Comparison of ENCODE assay signal across 8 cellular contexts in the genomic region with DNA sequence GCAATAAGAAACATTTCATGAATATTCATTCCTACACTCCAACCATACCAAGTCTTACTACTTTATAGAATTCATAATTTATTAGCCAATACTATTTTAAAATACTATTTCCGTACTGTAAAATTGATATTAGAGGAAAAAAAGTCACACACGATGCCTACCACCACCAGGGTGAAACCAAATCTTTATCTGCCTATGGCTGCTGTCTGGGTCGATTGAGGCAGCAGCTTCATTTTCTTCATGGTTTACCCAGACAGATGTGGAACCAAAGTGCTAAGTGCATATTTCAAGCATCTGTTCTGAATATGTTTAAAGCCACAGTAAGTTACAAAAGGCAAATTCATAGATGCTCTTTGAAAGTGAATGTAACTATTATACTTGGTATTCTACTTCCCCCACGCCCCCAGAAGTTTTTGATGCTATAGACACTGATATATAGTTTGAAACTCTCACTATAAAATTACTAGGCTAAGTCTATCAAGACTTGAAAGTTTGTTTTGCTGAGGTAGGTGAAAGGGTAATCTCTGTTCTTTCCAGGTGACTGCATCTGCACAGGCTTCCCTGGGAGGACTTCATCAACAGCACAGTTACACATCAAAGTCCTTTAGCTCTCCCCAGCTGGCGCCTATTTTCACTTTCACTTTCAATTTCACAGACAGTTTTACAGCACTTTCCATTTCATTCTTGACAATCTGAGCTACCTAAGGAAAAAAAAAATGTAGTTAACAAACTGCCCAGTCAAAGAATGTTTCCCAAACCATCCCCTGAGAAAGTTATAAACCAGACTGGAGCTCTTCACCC.
DNase-seq lines count a peak whose midpoint lies in the region; ATAC-seq lines count a peak whose summit lies in the region.

No MANE protein-coding gene starts in this region.

- H2BK15ac ChIP-seq in neuronal stem cell (ENCODE audit: low read length) = no peak overlapping the region

- H2BK12ac ChIP-seq in neuronal stem cell (ENCODE audit: low read length) = no peak overlapping the region

- no peak overlapping the region for H3K4me3 ChIP-seq in Jurkat, Clone E6-1 (ENCODE audit: low read length)
- H3K4me3 ChIP-seq in neuronal stem cell (ENCODE audit: low read length in 2 of 2) = no peak overlapping the region

- no peak overlapping the region for H3K14ac ChIP-seq in neuronal stem cell (ENCODE audit: low read length)

- no peaks in the 10 kb centered on the region for H3K27me3 ChIP-seq in neuronal stem cell (ENCODE audit: control insufficient read depth in 3 of 3, insufficient read depth in 3 of 3, low read depth in 1 of 3, low read length in 3 of 3)

- H3K23ac ChIP-seq in neuronal stem cell (ENCODE audit: low read depth, low read length, poor library complexity) = no peak overlapping the region

- no peak overlapping the region for H3K27ac ChIP-seq in neuronal stem cell (replicated peaks; ENCODE audit: low read length)

- H3K18ac ChIP-seq in neuronal stem cell (ENCODE audit: low read length) = no peak overlapping the region

- H2BK5ac ChIP-seq in neuronal stem cell (ENCODE audit: low read length) = no peak overlapping the region

- H2AK5ac ChIP-seq in neuronal stem cell (ENCODE audit: low read depth, low read length) = no peak overlapping the region

- no peak overlapping the region for H4K91ac ChIP-seq in neuronal stem cell (ENCODE audit: low read depth, low read length, poor library complexity)

- H3K9me3 ChIP-seq in neuronal stem cell (replicated peaks in 1 of 2; ENCODE audit: control insufficient read depth in 2 of 2, insufficient read depth in 1 of 2, low read depth in 1 of 2, low read length in 2 of 2) = peaks cover 0 to 4% of the 10 kb centered on the region in 2 donors

- H3K4me2 ChIP-seq in neuronal stem cell (ENCODE audit: insufficient read depth, low read length, poor library complexity, severe bottlenecking) = no peak overlapping the region

- no peak overlapping the region for H4K8ac ChIP-seq in neuronal stem cell (ENCODE audit: low read depth, low read length)

- ATAC-seq in GM21528 (IDR thresholded peaks at IDR 0.05; ENCODE audit: low FRiP score, unreplicated experiment) = peak; percentile 95

- H3K4me1 ChIP-seq in neuronal stem cell (ENCODE audit: control insufficient read depth in 2 of 2, insufficient read depth in 1 of 2, low read depth in 1 of 2, low read length in 2 of 2) = no peaks in the 10 kb centered on the region

- no peak overlapping the region for H2BK120ac ChIP-seq in neuronal stem cell (ENCODE audit: low read depth, low read length)

- WGBS in neuronal stem cell (ENCODE audit: extremely low coverage in 2 of 2, insufficient read length in 2 of 2, insufficient replicate concordance in 1 of 2), 2 donors = no CpG with 5 or more reads among the region's 5 CpGs

- DNase-seq in GM04504 (ENCODE audit: low read depth) (peak; percentile 29), activated T-cell treated with anti-CD3 and anti-CD28 coated beads for 4 hours (peak; percentile 37), foreskin melanocyte (peak; percentile 19), SIG-M5 treated with dmso at 0.1 percent for 504 hours (lab: John Stamatoyannopoulos, UW; ENCODE audit: unreplicated experiment) (no peak), neuronal stem cell (ENCODE audit: low spot score) (no peak)
- peak; percentile 90 for DNase-seq in Jurkat, Clone E6-1 (ENCODE audit: low read depth, low spot score)
- DNase-seq in stimulated activated CD4-positive, alpha-beta T cell treated with anti-CD3 and anti-CD28 coated beads, Interleukin-12 subunit alpha, Interleukin-12 subunit beta, amount 100 ng/mL, for 24 hours (ENCODE audit: low read depth in 2 of 2) = peak; percentile 8 to 21

- H3K4ac ChIP-seq in neuronal stem cell (ENCODE audit: low read length) = no peak overlapping the region

- H3K9ac ChIP-seq in neuronal stem cell (ENCODE audit: low read depth, low read length, poor library complexity) = no peak overlapping the region

- H2AFZ ChIP-seq in neuronal stem cell (ENCODE audit: low read length) = no peak overlapping the region

- peaks cover 12 to 93% of the 10 kb centered on the region in 2 donors for H3K36me3 ChIP-seq in neuronal stem cell (replicated peaks in 1 of 2; ENCODE audit: control insufficient read depth in 2 of 2, insufficient read depth in 2 of 2, low read length in 2 of 2)

- no peaks in the 10 kb centered on the region for H3K79me1 ChIP-seq in neuronal stem cell (ENCODE audit: low read depth, low read length)

Comparison
In these comparisons a context has a peak if more than half of its experiments do, and no peak if none do; other contexts are left out.
1. DNase-seq: peak in GM04504 (single experiment), Jurkat, Clone E6-1 (single experiment), activated T-cell treated with anti-CD3 and anti-CD28 coated beads for 4 hours (single experiment), foreskin melanocyte (single experiment) and stimulated activated CD4-positive, alpha-beta T cell treated with anti-CD3 and anti-CD28 coated beads, Interleukin-12 subunit alpha, Interleukin-12 subunit beta, amount 100 ng/mL, for 24 hours (2 of 2); none in SIG-M5 treated with dmso at 0.1 percent for 504 hours (single experiment) and neuronal stem cell (single experiment).